In the genomic region with DNA sequence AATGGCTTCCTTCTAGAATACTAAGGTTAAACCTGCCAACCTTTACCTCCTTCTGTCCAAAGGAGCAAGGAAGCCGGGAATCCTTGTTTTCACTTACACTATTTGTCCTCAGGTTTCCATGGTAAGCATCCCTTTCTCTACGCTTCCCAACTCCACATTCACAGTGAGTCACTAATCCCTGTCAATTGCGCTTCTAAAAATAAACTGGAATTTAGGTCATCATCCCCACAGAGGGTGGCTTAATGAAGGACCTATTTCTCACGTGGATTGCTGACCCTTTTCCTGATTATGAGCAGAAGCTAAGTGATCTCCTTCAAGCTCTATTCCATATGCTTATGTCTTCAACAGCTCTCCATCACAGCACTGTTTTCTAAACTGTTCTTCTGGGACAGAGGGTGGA, we compare ENCODE assay signal across 14 cellular contexts. TPM values are rescaled to one million over a fixed set of nuclear protein-coding genes. Genes with fewer than 3 reads are reported as not detected.
DNase-seq lines count a peak whose midpoint lies in the region; ATAC-seq and TF ChIP-seq lines count a peak whose summit lies in the region.
"Had no signal": no experiment of that assay in that cellular context is flagged by ENCODE, and none has a peak within 500 bp of the region (broad histone marks: within the 10 kb centered on the region; RNA-seq: fewer than 3 reads in every experiment).

No MANE protein-coding gene starts in this region.

- DNase-seq in DMS53 (lab: John Stamatoyannopoulos, UW), result peak; percentile 95
- peak; percentile 58 for DNase-seq in NT2/D1 (ENCODE audit: low read depth, low spot score)
- peak; percentile 45 for DNase-seq in epithelial cell of esophagus (ENCODE audit: low read depth)
- DNase-seq in neural progenitor cell (ENCODE audit: low spot score), result peak; percentile 51
- no peak for DNase-seq in activated CD4-positive, alpha-beta T cell treated with anti-CD3 and anti-CD28 coated beads for 4 hours
- DNase-seq: activated CD8-positive, alpha-beta memory T cell treated with anti-CD3 and anti-CD28 coated beads, Interleukin-2, amount 50 U/mL, for 4 hours; effector CD4-positive, alpha-beta T cell; NCI-H1105; stimulated activated CD4-positive, alpha-beta T cell treated with anti-CD3 and anti-CD28 coated beads, Interleukin-2, amount 100 ng/mL, for 24 hours; upper lobe of right lung had no signal

- H3K9ac ChIP-seq in NT2/D1 (ENCODE audit: insufficient read length, low read depth) (no peak overlapping the region), neural progenitor cell (no peak overlapping the region)

- H3K4me1 ChIP-seq in NT2/D1 (ENCODE audit: insufficient read depth, insufficient read length) (no peaks in the 10 kb centered on the region), neural progenitor cell (peaks cover 12% of the 10 kb centered on the region)
- H3K4me1 ChIP-seq: upper lobe of right lung had no signal

- TF ChIP-seq CTCF in epithelial cell of esophagus (IDR thresholded peaks at IDR 0.05; ENCODE audit: insufficient read depth, low read depth, low read length, missing control alignments), result no peak
- TF ChIP-seq CTCF in neural progenitor cell (IDR thresholded peaks at IDR 0.05), result no peak

- peak overlapping the region; percentile 39 for H2AFZ ChIP-seq in neural progenitor cell (replicated peaks)

- ATAC-seq in GM18861 (IDR thresholded peaks at IDR 0.05; ENCODE audit: unreplicated experiment), result no peak
- ATAC-seq in GM19455 (IDR thresholded peaks at IDR 0.05; ENCODE audit: unreplicated experiment), result no peak
- no peak for ATAC-seq in GM21529 (IDR thresholded peaks at IDR 0.05; ENCODE audit: unreplicated experiment)
- ATAC-seq: upper lobe of right lung had no signal

- H3K36me3 Mint-ChIP-seq in neural progenitor cell, result peaks cover 2% of the 10 kb centered on the region
- H3K36me3 Mint-ChIP-seq: memory B cell had no signal

- H3K27me3 ChIP-seq in NT2/D1 (ENCODE audit: insufficient read depth, insufficient read length) (no peaks in the 10 kb centered on the region), neural progenitor cell (no peaks in the 10 kb centered on the region)
- H3K27me3 ChIP-seq: upper lobe of right lung had no signal

- peaks cover 6% of the 10 kb centered on the region for H3K27me3 Mint-ChIP-seq in neural progenitor cell (ENCODE audit: insufficient read depth, low read depth)

- H3K9me3 Mint-ChIP-seq in neural progenitor cell, result peaks cover 25% of the 10 kb centered on the region

- H3K36me3 ChIP-seq in NT2/D1 (ENCODE audit: insufficient read depth, insufficient read length, low read length), result no peaks in the 10 kb centered on the region
- H3K36me3 ChIP-seq in neural progenitor cell, result no peaks in the 10 kb centered on the region
- H3K36me3 ChIP-seq: upper lobe of right lung had no signal

- no peaks in the 10 kb centered on the region for H4K20me1 ChIP-seq in neural progenitor cell (ENCODE audit: low read depth)

- no peak overlapping the region for H3K27ac Mint-ChIP-seq in neural progenitor cell
- H3K27ac Mint-ChIP-seq: memory B cell had no signal

- no peak overlapping the region for H3K27ac ChIP-seq in neural progenitor cell
- H3K27ac ChIP-seq: upper lobe of right lung had no signal

- 0 out of 2 replicates have a peak, but pooled peaks cover 6% of the 10 kb centered on the region for H3K9me3 ChIP-seq in NT2/D1 (ENCODE audit: insufficient read depth, low read length)
- H3K9me3 ChIP-seq in neural progenitor cell (ENCODE audit: low read depth), result no peaks in the 10 kb centered on the region
- H3K9me3 ChIP-seq: upper lobe of right lung had no signal

- no peaks in the 10 kb centered on the region for H3F3A ChIP-seq in neural progenitor cell (ENCODE audit: low read depth)

- H3K79me2 ChIP-seq in neural progenitor cell (ENCODE audit: low read depth), result no peaks in the 10 kb centered on the region

- H3K4me3 Mint-ChIP-seq in neural progenitor cell, result no peak overlapping the region
- H3K4me3 Mint-ChIP-seq: memory B cell had no signal

- H3K4me3 ChIP-seq in NT2/D1 (ENCODE audit: insufficient read length, low read depth) (no peak overlapping the region), epithelial cell of esophagus (ENCODE audit: low read length) (no peak overlapping the region), neural progenitor cell (no peak overlapping the region)
- H3K4me3 ChIP-seq: upper lobe of right lung had no signal

- peaks cover 19% of the 10 kb centered on the region for H3K4me1 Mint-ChIP-seq in neural progenitor cell
- H3K4me1 Mint-ChIP-seq: memory B cell had no signal

- H3K4me2 ChIP-seq in neural progenitor cell, result peak overlapping the region; percentile 22

RNA-seq across cellular contexts. Expression of a gene that starts 39.9 kb away (rescaled TPM):
- 0.87 and 1.2 TPM in 2 replicates for total RNA-seq in neural progenitor cell (ENCODE audit: low replicate concordance)

Comparison
In these comparisons a context has a peak if more than half of its experiments do, and no peak if none do; other contexts are left out.
1. DNase-seq: peak in DMS53 (single experiment), NT2/D1 (single experiment), epithelial cell of esophagus (single experiment) and neural progenitor cell (single experiment); none in activated CD4-positive, alpha-beta T cell treated with anti-CD3 and anti-CD28 coated beads for 4 hours (0 of 2).